Comparison of ENCODE assay signal across 8 cellular contexts in genomic region chr13:99808786-99809185, GRCh38.
"Had no signal": no experiment of that assay in that cellular context is flagged by ENCODE, and none has a peak within 500 bp of the region (broad histone marks: within the 10 kb centered on the region; RNA-seq: fewer than 3 reads in every experiment).

No MANE protein-coding gene starts in this region.

- H3K9ac ChIP-seq: GM23248 had no signal

- H3K4me3 ChIP-seq: GM23248, GM23338, HAP-1 had no signal

- DNase-seq: GM23248, GOT3, H7, H9, HCEC 1CT, HFFc6 had no signal

- H3K4me2 ChIP-seq: GM23338 had no signal

- H3K36me3 ChIP-seq: HAP-1 had no signal

- H3K27ac ChIP-seq: GM23248 had no signal

- H3K4me1 ChIP-seq: HAP-1 had no signal

- H3K9me3 ChIP-seq: HAP-1 had no signal

- H2AFZ ChIP-seq: GM23248, GM23338 had no signal
